21 cellular contexts compared by ENCODE assay signal in the genomic region with DNA sequence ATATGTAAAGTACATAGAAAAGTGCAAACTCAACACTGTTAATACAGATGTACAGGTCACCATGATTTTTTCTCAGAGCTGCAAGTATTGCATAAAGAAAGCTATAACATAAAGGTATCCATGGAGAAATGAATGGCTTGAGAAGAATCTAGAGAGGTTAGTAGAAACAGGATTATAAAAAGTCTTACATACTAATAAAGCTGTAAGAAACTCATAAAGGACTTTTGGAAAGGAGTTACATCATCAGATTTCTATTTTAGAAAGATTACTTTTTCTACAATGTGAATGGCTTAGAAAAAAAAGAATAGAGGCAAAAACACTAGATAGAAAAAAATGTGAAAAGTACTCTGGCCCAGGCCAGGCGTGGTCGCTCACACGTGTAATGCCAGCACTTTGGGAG. TPM values are rescaled to one million over a fixed set of nuclear protein-coding genes. Genes with fewer than 3 reads are reported as not detected.
A peak's percentile ranks its signal among the peaks of the same experiment; 100 is the strongest.
DNase-seq lines count a peak whose midpoint lies in the region; ATAC-seq and TF ChIP-seq lines count a peak whose summit lies in the region.
"Had no signal": no experiment of that assay in that cellular context is flagged by ENCODE, and none has a peak within 500 bp of the region (broad histone marks: within the 10 kb centered on the region; RNA-seq: fewer than 3 reads in every experiment).

No MANE protein-coding gene starts in this region.

- no peak for DNase-seq in activated naive CD4-positive, alpha-beta T cell treated with anti-CD3 and anti-CD28 coated beads, Interleukin-2, amount 10 ng/mL, durations not matched to agents 7 days and 5 days
- DNase-seq in activated naive CD4-positive, alpha-beta T cell treated with anti-CD3 and anti-CD28 coated beads, Interleukin-2, amount 50 U/mL, for 16 hours, result no peak
- no peak for DNase-seq in T-helper 17 cell
- DNase-seq in thoracic aorta (ENCODE audit: low spot score), result no peak
- DNase-seq in NCI-H446 (lab: John Stamatoyannopoulos, UW), result no peak
- no peak for DNase-seq in esophagus muscularis mucosa (ENCODE audit: extremely low spot score)
- DNase-seq in left lung, result no peak
- DNase-seq: 8988T; Calu3; CD4-positive, alpha-beta memory T cell; DMS79 treated with DMSO at 0.1 percent for 48 hours; GF-D8; GOT3; H7 had no signal

- CTCF ChIA-PET in activated naive CD4-positive, alpha-beta T cell treated with anti-CD3 and anti-CD28 coated beads, Interleukin-2, amount 10 ng/mL, durations not matched to agents 7 days and 5 days (lab: Charles Lee), result interaction anchor here (1.4 kb wide), 1 partner anchor 170 kb away, joined by 3 read pairs; no protein-coding TSS in a partner anchor

- H3K27ac ChIP-seq in thoracic aorta (peak overlapping the region in 1 of 2 donors; percentile 38), esophagus muscularis mucosa (replicated peaks in 1 of 4) (no peak overlapping the region), left lung (no peak overlapping the region)
- H3K27ac ChIP-seq: BLaER1 had no signal

- 84% methylated on average over 3 of the region's 3 CpGs for WGBS in esophagus muscularis mucosa

- H3K4me3 ChIP-seq in thoracic aorta (no peak overlapping the region), esophagus muscularis mucosa (no peak overlapping the region), left lung (no peak overlapping the region)
- H3K4me3 ChIP-seq: BLaER1 had no signal

- H3K4me1 Mint-ChIP-seq in activated naive CD4-positive, alpha-beta T cell treated with anti-CD3 and anti-CD28 coated beads, Interleukin-2, amount 10 ng/mL, durations not matched to agents 7 days and 5 days, result no peaks in the 10 kb centered on the region
- H3K4me1 Mint-ChIP-seq in T-helper 17 cell (peaks cover 8% of the 10 kb centered on the region), brain (no peaks in the 10 kb centered on the region)
- H3K4me1 Mint-ChIP-seq: CD14-positive monocyte had no signal

- TF ChIP-seq EP300 in esophagus muscularis mucosa (IDR thresholded peaks at IDR 0.05), result no peak

- intact Hi-C loops in esophagus muscularis mucosa (cut with DNase I), result no loop called here
- intact Hi-C loops in left lung (cut with DNase I), result no loop called here

- TF ChIP-seq POLR2A in esophagus muscularis mucosa (IDR thresholded peaks at IDR 0.05; ENCODE audit: low read depth), result no peak

- no peak overlapping the region for H3K4me3 Mint-ChIP-seq in activated naive CD4-positive, alpha-beta T cell treated with anti-CD3 and anti-CD28 coated beads, Interleukin-2, amount 10 ng/mL, durations not matched to agents 7 days and 5 days
- H3K4me3 Mint-ChIP-seq in T-helper 17 cell, result no peak overlapping the region
- no peak overlapping the region for H3K4me3 Mint-ChIP-seq in brain
- H3K4me3 Mint-ChIP-seq: CD14-positive monocyte; CD4-positive, alpha-beta memory T cell had no signal

- ATAC-seq in T-helper 17 cell, result no peak
- peak; percentile 43 for ATAC-seq in thoracic aorta (ENCODE audit: insufficient number of reproducible peaks, low FRiP score, low read depth)
- no peak for ATAC-seq in left lung
- ATAC-seq: HCT116, HepG2 had no signal

- H3K27me3 Mint-ChIP-seq in activated naive CD4-positive, alpha-beta T cell treated with anti-CD3 and anti-CD28 coated beads, Interleukin-2, amount 10 ng/mL, durations not matched to agents 7 days and 5 days, result no peaks in the 10 kb centered on the region
- H3K27me3 Mint-ChIP-seq in T-helper 17 cell (no peaks in the 10 kb centered on the region), brain (no peaks in the 10 kb centered on the region)
- H3K27me3 Mint-ChIP-seq: CD4-positive, alpha-beta memory T cell had no signal

- peak overlapping the region; percentile 33 for H3K27ac Mint-ChIP-seq in activated naive CD4-positive, alpha-beta T cell treated with anti-CD3 and anti-CD28 coated beads, Interleukin-2, amount 10 ng/mL, durations not matched to agents 7 days and 5 days
- H3K27ac Mint-ChIP-seq in T-helper 17 cell, result peak overlapping the region; percentile 16
- H3K27ac Mint-ChIP-seq in brain, result peak overlapping the region in 3 of 5 experiments; percentile 13 to 83 (median 58)

- peaks cover 23% of the 10 kb centered on the region for H3K36me3 Mint-ChIP-seq in activated naive CD4-positive, alpha-beta T cell treated with anti-CD3 and anti-CD28 coated beads, Interleukin-2, amount 10 ng/mL, durations not matched to agents 7 days and 5 days
- H3K36me3 Mint-ChIP-seq in T-helper 17 cell (ENCODE audit: low read depth) (peaks cover 4% of the 10 kb centered on the region), brain (peaks cover 34% of the 10 kb centered on the region)

- H3K4me1 ChIP-seq in thoracic aorta (ENCODE audit: control insufficient read depth in 1 of 2, low read depth in 2 of 2) (peaks cover 0 to 8% of the 10 kb centered on the region in 2 donors), esophagus muscularis mucosa (peaks cover under 1 to 4% (median 3%) of the 10 kb centered on the region in 4 donors), left lung (no peaks in the 10 kb centered on the region)
- H3K4me1 ChIP-seq: BLaER1 had no signal

- H3K9me3 ChIP-seq in T-helper 17 cell (ENCODE audit: control insufficient read depth, low read length, poor library complexity, severe bottlenecking) (no peaks in the 10 kb centered on the region), thoracic aorta (no peaks in the 10 kb centered on the region), esophagus muscularis mucosa (no peaks in the 10 kb centered on the region), left lung (no peaks in the 10 kb centered on the region)
- H3K9me3 ChIP-seq: BLaER1 had no signal

- no peaks in the 10 kb centered on the region for H3K27me3 ChIP-seq in thoracic aorta (replicated peaks; ENCODE audit: insufficient read depth)
- no peaks in the 10 kb centered on the region for H3K27me3 ChIP-seq in esophagus muscularis mucosa
- H3K27me3 ChIP-seq in left lung, result no peaks in the 10 kb centered on the region
- H3K27me3 ChIP-seq: BLaER1 had no signal

- H3K9me3 Mint-ChIP-seq in activated naive CD4-positive, alpha-beta T cell treated with anti-CD3 and anti-CD28 coated beads, Interleukin-2, amount 10 ng/mL, durations not matched to agents 7 days and 5 days, result no peaks in the 10 kb centered on the region
- no peaks in the 10 kb centered on the region for H3K9me3 Mint-ChIP-seq in brain
- H3K9me3 Mint-ChIP-seq: CD4-positive, alpha-beta memory T cell had no signal

- H3K36me3 ChIP-seq in thoracic aorta (no peaks in the 10 kb centered on the region), esophagus muscularis mucosa (peaks cover 0 to 30% (median 5%) of the 10 kb centered on the region in 4 donors), left lung (peaks cover 0 to 19% of the 10 kb centered on the region in 2 donors)

- TF ChIP-seq CTCF in brain (conservative IDR thresholded peaks at IDR 0.05), result no peak
- no peak for TF ChIP-seq CTCF in thoracic aorta (IDR thresholded peaks at IDR 0.05)
- TF ChIP-seq CTCF in esophagus muscularis mucosa (IDR thresholded peaks at IDR 0.05), result no peak
- no peak for TF ChIP-seq CTCF in left lung (IDR thresholded peaks at IDR 0.05)

RNA-seq across cellular contexts. Expression of gene R3HDM2, which starts 46.3 kb away (rescaled TPM):
- total RNA-seq in T-helper 17 cell (100 to 1,000 TPM; 101 to 115 TPM), thoracic aorta (10 to 100 TPM; 26.5 to 62.4 TPM), esophagus muscularis mucosa (10 to 100 TPM; 30.3 to 41.5 (median 35.1) TPM), left lung (10 to 100 TPM; 52.4 to 62.5 TPM)
- polyA plus RNA-seq in brain (ENCODE audit: insufficient read depth, low read depth, low replicate concordance), result 49.8 TPM

RNA-seq across cellular contexts. Expression of gene INHBC, which starts 50.1 kb away (rescaled TPM):
- total RNA-seq in T-helper 17 cell, result not detected
- polyA plus RNA-seq in brain (ENCODE audit: insufficient read depth, low read depth, low replicate concordance), result not detected
- not detected for total RNA-seq in thoracic aorta
- total RNA-seq in esophagus muscularis mucosa, result not detected
- total RNA-seq in left lung, result not detected
- total RNA-seq: A673; Calu3; CD4-positive, alpha-beta memory T cell; H7 had no signal
- polyA plus RNA-seq: AG04450; CD14-positive monocyte; CD4-positive, alpha-beta memory T cell had no signal
